Comparison of ENCODE assay signal across 19 cellular contexts in genomic region chr16:87334611-87335305, GRCh38.
"Had no signal": no experiment of that assay in that cellular context is flagged by ENCODE, and none has a peak within 500 bp of the region (broad histone marks: within the 10 kb centered on the region; RNA-seq: fewer than 3 reads in every experiment).

No MANE protein-coding gene starts in this region.

- H3K27ac ChIP-seq: epithelial cell of prostate, neutrophil, sigmoid colon, skin epidermis, testis, tibial nerve, upper lobe of right lung, vagina had no signal

- H3K27ac Mint-ChIP-seq: dendritic cell treated with granulocyte-macrophage colony-stimulating factor and Interleukin-4, amounts not matched to agents 40 ng/mL and 50 ng/mL, for 4 days; immature natural killer cell; nephron progenitor cell had no signal

- H3K9me3 Mint-ChIP-seq: dendritic cell treated with granulocyte-macrophage colony-stimulating factor and Interleukin-4, amounts not matched to agents 40 ng/mL and 50 ng/mL, for 4 days; effector memory CD8-positive, alpha-beta T cell; immature natural killer cell; nephron progenitor cell had no signal

- DNase-seq: effector memory CD8-positive, alpha-beta T cell; gastrocnemius medialis; glutamatergic neuron; immature natural killer cell; naive thymus-derived CD4-positive, alpha-beta T cell; nephron progenitor cell; sigmoid colon; stimulated activated CD4-positive, alpha-beta T cell treated with anti-CD3 and anti-CD28 coated beads, Interleukin-12 subunit alpha, Interleukin-12 subunit beta, amount 100 ng/mL, for 4 hours; stimulated activated naive CD4-positive, alpha-beta T cell treated with Interleukin-2 at 50 U/mL for 16 hours; testis; upper lobe of right lung had no signal

- ATAC-seq: effector memory CD8-positive, alpha-beta T cell; gastrocnemius medialis; left cardiac atrium; naive thymus-derived CD4-positive, alpha-beta T cell; upper lobe of right lung had no signal

- H3K27me3 ChIP-seq: esophagus muscularis mucosa, gastrocnemius medialis, sigmoid colon, testis, tibial nerve, upper lobe of right lung, vagina had no signal

- H3K4me3 Mint-ChIP-seq: dendritic cell treated with granulocyte-macrophage colony-stimulating factor and Interleukin-4, amounts not matched to agents 40 ng/mL and 50 ng/mL, for 4 days; effector memory CD8-positive, alpha-beta T cell; immature natural killer cell; nephron progenitor cell had no signal

- H3K4me3 ChIP-seq: esophagus muscularis mucosa, gastrocnemius medialis, sigmoid colon, skin epidermis, testis, tibial nerve, upper lobe of right lung, vagina had no signal

- H3K27me3 Mint-ChIP-seq: effector memory CD8-positive, alpha-beta T cell; naive thymus-derived CD4-positive, alpha-beta T cell had no signal

- H3K9me3 ChIP-seq: esophagus muscularis mucosa, gastrocnemius medialis, neutrophil, sigmoid colon, testis, tibial nerve, upper lobe of right lung, vagina had no signal

- H3K4me1 ChIP-seq: upper lobe of right lung, vagina had no signal
